In the genomic region with DNA sequence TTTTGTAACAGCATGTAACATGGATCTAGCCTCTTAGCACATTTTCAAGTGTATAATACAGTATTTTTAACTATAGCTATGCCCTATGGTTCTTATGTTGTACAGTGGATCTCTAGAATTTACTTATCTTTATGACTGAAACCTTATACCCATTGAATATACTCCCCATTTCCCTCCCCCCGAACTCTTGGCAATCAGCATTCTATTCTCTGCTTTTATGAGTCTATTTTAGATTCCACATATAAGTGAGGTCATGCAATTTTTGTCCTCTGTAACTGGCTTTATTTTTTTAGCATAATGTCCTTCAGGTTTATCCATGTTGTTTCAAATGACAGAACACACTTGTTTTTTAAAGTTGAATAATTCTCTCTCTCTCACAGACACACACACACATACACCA, we compare ENCODE assay signal across 30 cellular contexts. TPM values are rescaled to one million over a fixed set of nuclear protein-coding genes. Genes with fewer than 3 reads are reported as not detected.
"Had no signal": no experiment of that assay in that cellular context is flagged by ENCODE, and none has a peak within 500 bp of the region (broad histone marks: within the 10 kb centered on the region; RNA-seq: fewer than 3 reads in every experiment).

No MANE protein-coding gene starts in this region.

- H3K4me3 ChIP-seq: ascending aorta, cardiac muscle cell, MG63, Peyer's patch, SJSA1 had no signal

- H3K36me3 ChIP-seq: ascending aorta, cardiac muscle cell, MG63, Peyer's patch, SJSA1 had no signal

- H3K4me2 ChIP-seq: SK-N-SH had no signal

- H3K9me3 ChIP-seq: ascending aorta, Peyer's patch, SJSA1, SK-N-SH had no signal

- H3K27me3 ChIP-seq: ascending aorta, cardiac muscle cell, MG63, Peyer's patch had no signal

- H3K9ac ChIP-seq: SK-N-SH had no signal

- H3K9me2 ChIP-seq: SK-N-SH had no signal

- DNase-seq: activated CD4-positive, alpha-beta T cell treated with anti-CD3 and anti-CD28 coated beads for 36 hours; activated CD4-positive, alpha-beta T cell treated with anti-CD3 and anti-CD28 coated beads, Interleukin-2, amount 10 ng/mL, durations not matched to agents 7 days and 5 days; activated CD4-positive, alpha-beta T cell treated with anti-CD3 and anti-CD28 coated beads, Interleukin-2, amount 50 U/mL, for 48 hours; activated CD8-positive, alpha-beta T cell treated with anti-CD3 and anti-CD28 coated beads, Interleukin-2, amount 10 ng/mL, durations not matched to agents 7 days and 5 days; activated gamma-delta T cell; activated naive CD4-positive, alpha-beta T cell treated with Interleukin-2 at 50 U/mL for 16 hours; activated naive CD8-positive, alpha-beta T cell treated with anti-CD3 and anti-CD28 coated beads, Interleukin-2, amount 10 ng/mL, durations not matched to agents 7 days and 5 days; activated T-cell treated with anti-CD3 and anti-CD28 coated beads, Interleukin-2, amount 50 U/mL, for 24 hours; amygdala; Kasumi-1; KG1; MG63; NCI-H1048; NCI-H1105 treated with DMSO at 0.1 percent for 48 hours; NCI-H1436; NCI-H187; NCI-H2081 treated with DMSO at 0.1 percent for 48 hours; NCI-H226; NCI-H446 treated with DMSO at 0.1 percent for 48 hours; NCI-H524; NCI-H774; Peyer's patch; RPMI8226; SHP77 treated with DMSO at 0.1 percent for 48 hours; SK-N-SH had no signal

- ATAC-seq: activated CD4-positive, alpha-beta T cell treated with anti-CD3 and anti-CD28 coated beads for 36 hours; activated CD8-positive, alpha-beta T cell treated with anti-CD3 and anti-CD28 coated beads, Interleukin-2, amount 10 ng/mL, durations not matched to agents 7 days and 5 days had no signal

- H3K4me1 ChIP-seq: SJSA1 had no signal

- H3K27ac ChIP-seq: ascending aorta, cardiac muscle cell, Peyer's patch, SJSA1 had no signal

RNA-seq across cellular contexts. Expression of gene GBP6, which starts 3.1 kb away (rescaled TPM):
- total RNA-seq: activated T-helper 2 cell treated with anti-CD3 and anti-CD28 coated beads, Interferon-gamma antibody, Interleukin-2, Interleukin-4, amounts not matched to agents 10 μg/mL and 5 μg/mL and 100 μg/mL, durations not matched to agents 14 hours and 24 hours and 36 hours; ascending aorta; chondrocyte; Peyer's patch; SJSA1 had no signal
